In the genomic region with DNA sequence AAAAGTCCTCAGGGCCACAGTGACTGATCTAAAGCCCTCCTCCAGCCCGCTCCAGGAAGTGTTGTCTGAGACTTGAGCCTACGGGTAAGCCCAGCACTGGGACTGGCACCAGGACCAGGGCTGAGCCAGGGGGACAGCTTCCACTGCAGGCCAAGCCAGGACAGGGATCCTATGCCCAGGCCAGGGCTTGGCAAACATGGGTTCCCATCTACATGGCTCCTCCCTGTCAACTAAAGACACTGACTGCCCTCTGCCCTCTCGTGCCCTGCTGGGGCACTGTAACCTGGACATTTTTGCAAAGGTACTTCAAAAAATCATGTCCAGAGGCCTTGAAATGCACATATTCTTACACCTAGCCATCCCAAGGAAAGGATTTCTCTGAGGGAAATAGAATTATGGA, we compare ENCODE assay signal across 9 cellular contexts.
"Had no signal": no experiment of that assay in that cellular context is flagged by ENCODE, and none has a peak within 500 bp of the region (broad histone marks: within the 10 kb centered on the region; RNA-seq: fewer than 3 reads in every experiment).

No MANE protein-coding gene starts in this region.

- DNase-seq: GM23248, GOT3, H7, HFFc6, KBM-7 had no signal

- H3K9me3 ChIP-seq: HAP-1 had no signal

- H3K9me3 Mint-ChIP-seq: HFFc6, IgD-negative memory B cell had no signal

- ATAC-seq: HCT116 had no signal

- H3K27ac ChIP-seq: GM23248, HL-60 had no signal

- H3K4me3 ChIP-seq: GM23248, HAP-1 had no signal

- H2AFZ ChIP-seq: GM23248 had no signal

- H3K36me3 ChIP-seq: HAP-1 had no signal

- H3K4me1 ChIP-seq: HAP-1 had no signal

- H3K27ac Mint-ChIP-seq: HFFc6 had no signal

- H3K36me3 Mint-ChIP-seq: IgD-negative memory B cell had no signal

- H3K4me3 Mint-ChIP-seq: HFFc6, IgD-negative memory B cell had no signal

- H3K9ac ChIP-seq: GM23248 had no signal
